In the genomic region with DNA sequence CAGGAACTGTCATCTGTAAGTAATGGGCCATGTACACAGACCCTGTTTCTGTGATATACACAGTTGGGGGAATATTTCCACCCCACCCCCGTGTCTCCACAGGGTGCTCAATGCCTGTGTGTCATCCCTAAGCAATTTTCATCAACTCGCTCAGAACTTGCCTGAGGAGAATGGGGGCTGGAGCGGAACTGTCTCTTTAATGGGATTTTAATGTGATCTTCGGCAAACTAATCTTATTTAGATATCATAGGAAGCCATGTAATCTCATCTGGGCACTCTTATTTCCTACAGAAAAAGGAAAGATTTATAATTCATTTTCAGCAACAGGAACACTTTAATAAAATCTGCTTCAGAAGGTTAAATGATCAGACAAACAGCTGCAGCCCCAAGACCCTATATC, we compare ENCODE assay signal across 35 cellular contexts.
"Had no signal": no experiment of that assay in that cellular context is flagged by ENCODE, and none has a peak within 500 bp of the region (broad histone marks: within the 10 kb centered on the region; RNA-seq: fewer than 3 reads in every experiment).

No MANE protein-coding gene starts in this region.

- H3K4me1 Mint-ChIP-seq: activated naive CD8-positive, alpha-beta T cell treated with anti-CD3 and anti-CD28 coated beads for 36 hours had no signal

- H3K9me3 ChIP-seq: Peyer's patch, SJSA1 had no signal

- H3K36me3 Mint-ChIP-seq: activated CD4-positive, alpha-beta memory T cell treated with anti-CD3 and anti-CD28 coated beads for 36 hours; activated naive CD8-positive, alpha-beta T cell treated with anti-CD3 and anti-CD28 coated beads for 36 hours had no signal

- H3K9me3 Mint-ChIP-seq: activated T-cell treated with anti-CD3 and anti-CD28 coated beads, Interleukin-2, amount 50 U/mL, for 4 hours; activated T-helper 1 cell treated with anti-CD3 and anti-CD28 coated beads, Interleukin-12 subunit alpha, Interleukin-12 subunit beta, Interleukin-2, Interleukin-4 antibody, amounts not matched to agents 30 ng/mL and 10 ng/mL and 1 ng/mL, durations not matched to agents 14 hours and 24 hours and 36 hours; T-helper 1 cell treated with Interleukin-12 subunit alpha and Interleukin-12 subunit beta and Interleukin-4 antibody, amounts not matched to agents 30 μg/mL and 1 μg/mL, for 36 hours; T-helper 2 cell treated with Interferon-gamma antibody and Interleukin-4, amounts not matched to agents 5 μg/mL and 100 μg/mL, for 36 hours had no signal

- H3K4me3 Mint-ChIP-seq: activated CD4-positive, alpha-beta memory T cell treated with anti-CD3 and anti-CD28 coated beads for 36 hours; activated naive CD8-positive, alpha-beta T cell treated with anti-CD3 and anti-CD28 coated beads for 36 hours; activated T-cell treated with anti-CD3 and anti-CD28 coated beads, Interleukin-2, amount 50 U/mL, for 4 hours; activated T-helper 1 cell treated with anti-CD3 and anti-CD28 coated beads, Interleukin-12 subunit alpha, Interleukin-12 subunit beta, Interleukin-2, Interleukin-4 antibody, amounts not matched to agents 30 ng/mL and 10 ng/mL and 1 ng/mL, durations not matched to agents 14 hours and 24 hours and 36 hours; T-helper 1 cell treated with Interleukin-12 subunit alpha and Interleukin-12 subunit beta and Interleukin-4 antibody, amounts not matched to agents 30 μg/mL and 1 μg/mL, for 36 hours; T-helper 2 cell treated with Interferon-gamma antibody and Interleukin-4, amounts not matched to agents 5 μg/mL and 100 μg/mL, for 36 hours had no signal

- H3K27me3 ChIP-seq: brain microvascular endothelial cell, Peyer's patch, SJSA1 had no signal

- H3K27me3 Mint-ChIP-seq: activated naive CD8-positive, alpha-beta T cell treated with anti-CD3 and anti-CD28 coated beads for 36 hours had no signal

- H3K27ac ChIP-seq: brain microvascular endothelial cell, Peyer's patch, SJSA1 had no signal

- H3K4me1 ChIP-seq: Peyer's patch, SJSA1 had no signal

- H3K27ac Mint-ChIP-seq: activated CD4-positive, alpha-beta memory T cell treated with anti-CD3 and anti-CD28 coated beads for 36 hours; activated naive CD8-positive, alpha-beta T cell treated with anti-CD3 and anti-CD28 coated beads for 36 hours; activated T-helper 1 cell treated with anti-CD3 and anti-CD28 coated beads, Interleukin-12 subunit alpha, Interleukin-12 subunit beta, Interleukin-2, Interleukin-4 antibody, amounts not matched to agents 30 ng/mL and 10 ng/mL and 1 ng/mL, durations not matched to agents 14 hours and 24 hours and 36 hours; T-helper 1 cell treated with Interleukin-12 subunit alpha and Interleukin-12 subunit beta and Interleukin-4 antibody, amounts not matched to agents 30 μg/mL and 1 μg/mL, for 36 hours; T-helper 2 cell treated with Interferon-gamma antibody and Interleukin-4, amounts not matched to agents 5 μg/mL and 100 μg/mL, for 36 hours had no signal

- H3K4me3 ChIP-seq: K562, Peyer's patch, SJSA1 had no signal

- DNase-seq: activated CD4-positive, alpha-beta memory T cell treated with anti-CD3 and anti-CD28 coated beads for 36 hours; activated CD4-positive, alpha-beta T cell treated with anti-CD3 and anti-CD28 coated beads, Interleukin-2, amount 50 U/mL, for 1 hour; activated CD8-positive, alpha-beta memory T cell treated with anti-CD3 and anti-CD28 coated beads, Interleukin-2, amount 50 U/mL, for 4 hours; activated effector memory CD4-positive, alpha-beta T cell treated with Interleukin-2 at 50 U/mL for 16 hours; activated naive CD4-positive, alpha-beta T cell treated with anti-CD3 and anti-CD28 coated beads, Interleukin-2, amount 50 U/mL, for 16 hours; activated naive CD8-positive, alpha-beta T cell treated with anti-CD3 and anti-CD28 coated beads for 36 hours; activated T-cell treated with anti-CD3 and anti-CD28 coated beads for 4 hours; activated T-cell treated with anti-CD3 and anti-CD28 coated beads, Interleukin-2, amount 50 U/mL, for 4 hours; amniotic stem cell; aorta; brain microvascular endothelial cell; central memory CD4-positive, alpha-beta T cell; IMR-90; Karpas-422; MV-4-11; NCI-H1092 treated with DMSO at 0.1 percent for 48 hours; NCI-H1417; NCI-H146; NCI-H187; NCI-H2029 treated with DMSO at 0.1 percent for 48 hours; NCI-H2107; NCI-H2171; NCI-H510A; NCI-H526 treated with DMSO at 0.1 percent for 48 hours; NCI-H774; NK-92 treated with Interleukin-12 subunit alpha and Interleukin-12 subunit beta, amount 100 ng/mL, for 24 hours; PC-3; Peyer's patch; RPMI8226; SHP77 treated with DMSO at 0.1 percent for 48 hours had no signal

- H3K36me3 ChIP-seq: brain microvascular endothelial cell, Peyer's patch, SJSA1 had no signal
